ENCODE assay signal across 21 cellular contexts in the genomic region with DNA sequence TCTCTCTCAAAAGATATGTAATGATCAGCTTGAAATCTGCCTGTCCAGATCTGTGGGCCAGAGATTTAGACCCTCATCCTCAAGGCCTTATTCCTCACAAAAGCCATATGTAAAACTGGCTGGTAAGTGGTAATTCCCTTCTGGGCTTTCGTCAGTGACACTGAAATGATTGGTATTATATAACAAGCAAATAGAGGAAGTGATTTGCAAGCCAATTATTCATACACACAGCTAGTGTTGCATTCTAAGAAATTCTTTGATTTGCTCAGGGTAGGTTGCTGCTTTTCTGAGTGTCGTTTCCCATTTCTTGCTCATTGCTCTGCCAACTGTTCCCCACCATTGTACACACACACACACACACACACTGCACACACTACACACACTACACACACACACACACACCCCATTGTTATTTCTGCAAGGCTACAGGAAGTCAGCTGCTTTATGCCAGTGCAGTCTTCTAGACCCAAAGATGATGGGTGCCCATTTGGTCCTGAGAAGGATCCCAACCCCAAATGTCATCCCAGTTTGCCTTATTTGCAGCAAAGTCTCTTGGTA.
DNase-seq lines count a peak whose midpoint lies in the region; ATAC-seq and TF ChIP-seq lines count a peak whose summit lies in the region.
"Had no signal": no experiment of that assay in that cellular context is flagged by ENCODE, and none has a peak within 500 bp of the region (broad histone marks: within the 10 kb centered on the region; RNA-seq: fewer than 3 reads in every experiment).

No MANE protein-coding gene starts in this region.

- peak; percentile 44 for TF ChIP-seq EP300 in neural cell (conservative IDR thresholded peaks at IDR 0.05; ENCODE audit: poor library complexity, severe bottlenecking)

- intact Hi-C loops in body of pancreas (cut with DNase I) = no loop called here

- 25 to 27% methylated on average over 2 of the region's 2 CpGs for WGBS in body of pancreas, 2 donors

- no peaks in the 10 kb centered on the region for H4K20me1 ChIP-seq in neural cell (ENCODE audit: insufficient read depth)
- no peaks in the 10 kb centered on the region for H4K20me1 ChIP-seq in MM.1S (ENCODE audit: insufficient read depth, low read length)

- ATAC-seq in body of pancreas (peak; percentile 65), HG03521 (IDR thresholded peaks at IDR 0.05; ENCODE audit: unreplicated experiment) (no peak)
- ATAC-seq: A549; CD8-positive, alpha-beta T cell; PC-3; T-cell had no signal

- H3K4me1 ChIP-seq in HEK293 (ENCODE audit: control insufficient read depth, insufficient read depth, low read length) = no peaks in the 10 kb centered on the region
- peaks cover 14% of the 10 kb centered on the region for H3K4me1 ChIP-seq in body of pancreas
- no peaks in the 10 kb centered on the region for H3K4me1 ChIP-seq in MM.1S (ENCODE audit: low read length)
- H3K4me1 ChIP-seq: A549 had no signal

- H3K4me2 ChIP-seq in neural cell (ENCODE audit: low read length) = peak overlapping the region; percentile 9
- no peak overlapping the region for H3K4me2 ChIP-seq in MM.1S (ENCODE audit: low read depth, low read length)
- H3K4me2 ChIP-seq: A549, SK-N-SH had no signal

- H3K79me2 ChIP-seq in neural cell (replicated peaks; ENCODE audit: insufficient read depth, low read length) (no peaks in the 10 kb centered on the region), MM.1S (ENCODE audit: low read length) (no peaks in the 10 kb centered on the region)

- DNase-seq in NCI-H526 treated with DMSO at 0.1 percent for 48 hours (lab: John Stamatoyannopoulos, UW) (peak; percentile 48), body of pancreas (no peak), MM.1S (no peak), GM19240 (ENCODE audit: insufficient read length, low spot score) (no peak)
- DNase-seq: Calu3; CD8-positive, alpha-beta T cell; GF-D8; H9; NCI-H1048; NCI-H1436; NCI-H2029; NK-92 treated with Interleukin-12 subunit alpha and Interleukin-12 subunit beta, amount 100 ng/mL, for 24 hours; PC-3; RPMI8226; SHP77 treated with DMSO at 0.1 percent for 48 hours; SK-N-SH; T-cell had no signal

- no peak overlapping the region for H3K4me3 ChIP-seq in HEK293 (ENCODE audit: low read depth, low read length)
- H3K4me3 ChIP-seq in body of pancreas = no peak overlapping the region
- H3K4me3 ChIP-seq in neural cell (ENCODE audit: low read length) = peak overlapping the region; percentile 31
- no peak overlapping the region for H3K4me3 ChIP-seq in MM.1S (ENCODE audit: low read length)
- H3K4me3 ChIP-seq: A549 had no signal

- H2AFZ ChIP-seq in neural cell (ENCODE audit: low read depth, low read length) (no peak overlapping the region), MM.1S (ENCODE audit: low read length) (no peak overlapping the region)

- no peaks in the 10 kb centered on the region for H3K36me3 ChIP-seq in HEK293 (ENCODE audit: control insufficient read depth in 2 of 2, insufficient read depth in 1 of 2, low read length in 2 of 2)
- no peaks in the 10 kb centered on the region for H3K36me3 ChIP-seq in body of pancreas (replicated peaks in 1 of 2; ENCODE audit: insufficient read depth in 1 of 2, low read depth in 2 of 2)
- H3K36me3 ChIP-seq in neural cell (ENCODE audit: insufficient read depth, low read length) = no peaks in the 10 kb centered on the region
- no peaks in the 10 kb centered on the region for H3K36me3 ChIP-seq in MM.1S (replicated peaks; ENCODE audit: insufficient read depth, low read length)

- H3F3A ChIP-seq in neural cell (ENCODE audit: insufficient read depth, low read length, poor library complexity, severe bottlenecking) (no peaks in the 10 kb centered on the region), MM.1S (ENCODE audit: insufficient read depth, low read length) (no peaks in the 10 kb centered on the region)

- TF ChIP-seq CTCF in HEK293 (tag by site-specific recombination; IDR thresholded peaks at IDR 0.05) = no peak
- no peak for TF ChIP-seq CTCF in body of pancreas (IDR thresholded peaks at IDR 0.05)
- TF ChIP-seq CTCF in neural cell (IDR thresholded peaks at IDR 0.05; ENCODE audit: poor library complexity, severe bottlenecking) = no peak
- no peak for TF ChIP-seq CTCF in MM.1S (IDR thresholded peaks at IDR 0.05; ENCODE audit: low read length)

- CTCF ChIA-PET in HEK293 (lab: Yijun Ruan, JAX) = no interaction called here

- peak overlapping the region; percentile 24 for H3K9ac ChIP-seq in neural cell (ENCODE audit: low read length)
- H3K9ac ChIP-seq in MM.1S (ENCODE audit: low read length) = no peak overlapping the region
- H3K9ac ChIP-seq: SK-N-SH had no signal

- no peaks in the 10 kb centered on the region for H3K9me2 ChIP-seq in neural cell (ENCODE audit: insufficient read depth, low read length)
- no peaks in the 10 kb centered on the region for H3K9me2 ChIP-seq in MM.1S (replicated peaks; ENCODE audit: insufficient read depth, low read length)
- H3K9me2 ChIP-seq: SK-N-SH had no signal

- H3K27ac ChIP-seq in HEK293 (ENCODE audit: extremely low read depth, low read depth, low read length) (no peak overlapping the region), body of pancreas (peak overlapping the region in 1 of 4 donors; percentile 16), neural cell (ENCODE audit: low read length) (peak overlapping the region; percentile 54), MM.1S (ENCODE audit: low read length) (no peak overlapping the region)
- H3K27ac ChIP-seq: A549 had no signal

- POLR2A ChIA-PET in HEK293 (lab: Yijun Ruan, JAX) = no interaction called here

- H3K27me3 ChIP-seq in body of pancreas = no peaks in the 10 kb centered on the region
- H3K27me3 ChIP-seq in neural cell (ENCODE audit: insufficient read depth, low read depth, low read length) = no peaks in the 10 kb centered on the region
- no peaks in the 10 kb centered on the region for H3K27me3 ChIP-seq in MM.1S (replicated peaks; ENCODE audit: insufficient read depth, low read length)

- TF ChIP-seq POLR2A in body of pancreas (IDR thresholded peaks at IDR 0.05) = no peak

- TF ChIP-seq RAD21 in neural cell (conservative IDR thresholded peaks at IDR 0.05) = no peak

- H3K9me3 ChIP-seq in HEK293 (ENCODE audit: control insufficient read depth, insufficient read depth, low read depth, low read length) (no peaks in the 10 kb centered on the region), body of pancreas (no peaks in the 10 kb centered on the region), neural cell (ENCODE audit: low read length) (no peaks in the 10 kb centered on the region), MM.1S (replicated peaks; ENCODE audit: insufficient read depth, low read length) (no peaks in the 10 kb centered on the region)
- H3K9me3 ChIP-seq: A549, SK-N-SH had no signal

TF ChIP-seq in HEK293, 187 proteins besides CTCF, POLR2A, EP300 and RAD21:
- no peak for TF ChIP-seq ZBTB8A (tag by site-specific recombination; IDR thresholded peaks at IDR 0.05)
- peak; percentile 47; the same call in 1 of the 2 replicates for TF ChIP-seq ZSCAN4 (tag by site-specific recombination; IDR thresholded peaks at IDR 0.05)

TF ChIP-seq in neural cell, 6 proteins besides CTCF, POLR2A, EP300 and RAD21:
- no peak for TF ChIP-seq REST (IDR thresholded peaks at IDR 0.05; ENCODE audit: borderline replicate concordance)
- peak; percentile 40 for TF ChIP-seq POLR2AphosphoS5 (IDR thresholded peaks at IDR 0.05)
TF ChIP-seq in neural cell: peak in this region for 1.
